Comparison of ENCODE assay signal across 30 cellular contexts in genomic region chr17:41555105-41555887, GRCh38. TPM values are rescaled to one million over a fixed set of nuclear protein-coding genes. Genes with fewer than 3 reads are reported as not detected.
DNase-seq lines count a peak whose midpoint lies in the region; ATAC-seq and TF ChIP-seq lines count a peak whose summit lies in the region.
"Had no signal": no experiment of that assay in that cellular context is flagged by ENCODE, and none has a peak within 500 bp of the region (broad histone marks: within the 10 kb centered on the region; RNA-seq: fewer than 3 reads in every experiment).

No MANE protein-coding gene starts in this region.

- H3K9me3 ChIP-seq in RWPE2 (ENCODE audit: severe bottlenecking), result no peaks in the 10 kb centered on the region
- H3K9me3 ChIP-seq in upper lobe of left lung, result no peaks in the 10 kb centered on the region

- ATAC-seq in RWPE2 (ENCODE audit: low read depth), result peak; percentile 32; the same call in 1 of the 3 replicates
- ATAC-seq in GM19455 (IDR thresholded peaks at IDR 0.05; ENCODE audit: unreplicated experiment), result no peak
- no peak for ATAC-seq in upper lobe of left lung (ENCODE audit: low FRiP score in 2 of 2)
- ATAC-seq: activated CD4-positive, alpha-beta T cell treated with anti-CD3 and anti-CD28 coated beads for 36 hours; right cardiac atrium; stimulated activated effector memory CD8-positive, alpha-beta T cell treated with anti-CD3 and anti-CD28 coated beads, Interleukin-12 subunit alpha, Interleukin-12 subunit beta, amount 100 ng/mL, for 72 hours had no signal

- 69 to 72% methylated on average over 5 of the region's 5 CpGs for WGBS in upper lobe of left lung, 2 donors

- no peak for TF ChIP-seq POLR2A in upper lobe of left lung (IDR thresholded peaks at IDR 0.05)

- no peak for TF ChIP-seq EP300 in upper lobe of left lung (IDR thresholded peaks at IDR 0.05)

- TF ChIP-seq CTCF in RWPE2 (IDR thresholded peaks at IDR 0.05; ENCODE audit: poor library complexity, severe bottlenecking) (no peak), fibroblast of the aortic adventitia (IDR thresholded peaks at IDR 0.05; ENCODE audit: insufficient read depth, low read length) (no peak), upper lobe of left lung (IDR thresholded peaks at IDR 0.05) (no peak)

- peak; percentile 58 for DNase-seq in ELF-1 (ENCODE audit: low read depth, low spot score)
- DNase-seq in RWPE2 (ENCODE audit: low spot score), result no peak
- peak; percentile 18 for DNase-seq in fibroblast of the aortic adventitia (ENCODE audit: low read depth)
- peak; percentile 9 for DNase-seq in renal cortical epithelial cell (ENCODE audit: low read depth)
- no peak for DNase-seq in glomerular visceral epithelial cell (ENCODE audit: extremely low spot score)
- no peak for DNase-seq in 8988T
- no peak for DNase-seq in upper lobe of left lung
- DNase-seq: activated CD4-positive, alpha-beta T cell treated with anti-CD3 and anti-CD28 coated beads for 36 hours; activated effector memory CD4-positive, alpha-beta T cell treated with anti-CD3 and anti-CD28 coated beads, Interleukin-2, amount 50 U/mL, for 16 hours; activated naive CD8-positive, alpha-beta T cell treated with anti-CD3 and anti-CD28 coated beads for 36 hours; activated T-cell treated with anti-CD3 and anti-CD28 coated beads for 4 hours; caudate nucleus; DND-41; HFFc6; kidney glomerular epithelial cell; mammary epithelial cell; NCI-H1105; NCI-H187 treated with DMSO at 0.1 percent for 48 hours; NCI-H524 treated with DMSO at 0.1 percent for 48 hours; right cardiac atrium; stimulated activated CD4-positive, alpha-beta T cell treated with anti-CD3 and anti-CD28 coated beads, Interleukin-4, amount 100 ng/mL, for 24 hours had no signal

- H3K4me1 ChIP-seq in RWPE2 (ENCODE audit: insufficient read depth, poor library complexity, severe bottlenecking) (no peaks in the 10 kb centered on the region), upper lobe of left lung (no peaks in the 10 kb centered on the region)
- H3K4me1 ChIP-seq: parathyroid adenoma had no signal

- no peak overlapping the region for H3K4me3 ChIP-seq in RWPE2 (ENCODE audit: severe bottlenecking)
- no peak overlapping the region for H3K4me3 ChIP-seq in fibroblast of the aortic adventitia (ENCODE audit: low read depth, low read length)
- H3K4me3 ChIP-seq in upper lobe of left lung, result no peak overlapping the region

- H3K27ac ChIP-seq in RWPE2 (ENCODE audit: poor library complexity, severe bottlenecking), result no peak overlapping the region
- no peak overlapping the region for H3K27ac ChIP-seq in upper lobe of left lung
- H3K27ac ChIP-seq: parathyroid adenoma had no signal

- H3K36me3 ChIP-seq in RWPE2 (ENCODE audit: low read depth), result no peaks in the 10 kb centered on the region
- H3K36me3 ChIP-seq in upper lobe of left lung, result no peaks in the 10 kb centered on the region

- H3K27me3 ChIP-seq in RWPE2 (ENCODE audit: insufficient read depth, poor library complexity, severe bottlenecking) (no peaks in the 10 kb centered on the region), upper lobe of left lung (no peaks in the 10 kb centered on the region)

RNA-seq across cellular contexts. Expression of gene KRT9, which starts 16.6 kb away (rescaled TPM):
- not detected in 2 replicates for total RNA-seq in fibroblast of the aortic adventitia (ENCODE audit: low replicate concordance)
- not detected in 2 replicates for total RNA-seq in renal cortical epithelial cell
- total RNA-seq in upper lobe of left lung, result not detected
- total RNA-seq: activated CD4-positive, alpha-beta T cell treated with anti-CD3 and anti-CD28 coated beads for 36 hours; activated naive CD8-positive, alpha-beta T cell treated with anti-CD3 and anti-CD28 coated beads for 36 hours; HFFc6; M059J; neural crest cell; right cardiac atrium; SK-MEL-5; T-helper 1 cell treated with Interleukin-12 subunit alpha and Interleukin-12 subunit beta and Interleukin-4 antibody, amounts not matched to agents 30 ng/mL and 1 ng/mL, for 36 hours; urinary bladder had no signal

RNA-seq across cellular contexts. Expression of gene KRT19, which starts 27.2 kb away (rescaled TPM):
- total RNA-seq in fibroblast of the aortic adventitia (ENCODE audit: low replicate concordance), result 50.7 and 78.5 TPM in 2 replicates
- total RNA-seq in renal cortical epithelial cell, result 844 and 5,183 TPM in 2 replicates
- 1,000 to 10,000 TPM in 1 of 6 donors, 100 to 1,000 TPM in 5; 235 to 1,101 (median 666) TPM for total RNA-seq in upper lobe of left lung
- total RNA-seq: activated CD4-positive, alpha-beta T cell treated with anti-CD3 and anti-CD28 coated beads for 36 hours; activated naive CD8-positive, alpha-beta T cell treated with anti-CD3 and anti-CD28 coated beads for 36 hours; SK-MEL-5; T-helper 1 cell treated with Interleukin-12 subunit alpha and Interleukin-12 subunit beta and Interleukin-4 antibody, amounts not matched to agents 30 ng/mL and 1 ng/mL, for 36 hours had no signal

RNA-seq across cellular contexts. Expression of gene KRT14, which starts 31.4 kb away (rescaled TPM):
- total RNA-seq in fibroblast of the aortic adventitia (ENCODE audit: low replicate concordance) (0.82 and 1.3 TPM in 2 replicates), renal cortical epithelial cell (0.25 and 4.2 TPM in 2 replicates), upper lobe of left lung (not detected)
- total RNA-seq: activated CD4-positive, alpha-beta T cell treated with anti-CD3 and anti-CD28 coated beads for 36 hours; activated naive CD8-positive, alpha-beta T cell treated with anti-CD3 and anti-CD28 coated beads for 36 hours; neural crest cell; right cardiac atrium; SK-MEL-5; T-helper 1 cell treated with Interleukin-12 subunit alpha and Interleukin-12 subunit beta and Interleukin-4 antibody, amounts not matched to agents 30 ng/mL and 1 ng/mL, for 36 hours; urinary bladder had no signal

RNA-seq across cellular contexts. Expression of gene KRT15, which starts 36.6 kb away (rescaled TPM):
- total RNA-seq in fibroblast of the aortic adventitia (ENCODE audit: low replicate concordance) (0.63 TPM in 1 of 2 replicates, not detected in the other), renal cortical epithelial cell (0.99 and 2.8 TPM in 2 replicates), upper lobe of left lung (10 to 100 TPM; 10.5 to 57.9 (median 19.2) TPM)
- total RNA-seq: activated CD4-positive, alpha-beta T cell treated with anti-CD3 and anti-CD28 coated beads for 36 hours; activated naive CD8-positive, alpha-beta T cell treated with anti-CD3 and anti-CD28 coated beads for 36 hours; neural crest cell; T-helper 1 cell treated with Interleukin-12 subunit alpha and Interleukin-12 subunit beta and Interleukin-4 antibody, amounts not matched to agents 30 ng/mL and 1 ng/mL, for 36 hours had no signal

RNA-seq across cellular contexts. Expression of gene KRT13, which starts 49.9 kb away (rescaled TPM):
- total RNA-seq in fibroblast of the aortic adventitia (ENCODE audit: low replicate concordance) (not detected in 2 replicates), renal cortical epithelial cell (not detected in 2 replicates), upper lobe of left lung (10 to 100 TPM in 1 of 6 donors, 1 to 10 TPM in 5; 1.0 to 12.1 (median 7.2) TPM)
- total RNA-seq: activated CD4-positive, alpha-beta T cell treated with anti-CD3 and anti-CD28 coated beads for 36 hours; activated naive CD8-positive, alpha-beta T cell treated with anti-CD3 and anti-CD28 coated beads for 36 hours; astrocyte; HFFc6; neural crest cell; right cardiac atrium; SK-MEL-5; T-helper 1 cell treated with Interleukin-12 subunit alpha and Interleukin-12 subunit beta and Interleukin-4 antibody, amounts not matched to agents 30 ng/mL and 1 ng/mL, for 36 hours had no signal

Comparison
In these comparisons a context has a peak if more than half of its experiments do, and no peak if none do; other contexts are left out.
1. DNase-seq: peak in ELF-1 (single experiment), fibroblast of the aortic adventitia (single experiment) and renal cortical epithelial cell (single experiment); none in RWPE2 (single experiment), glomerular visceral epithelial cell (single experiment), 8988T (single experiment) and upper lobe of left lung (0 of 2).